In the genomic region with DNA sequence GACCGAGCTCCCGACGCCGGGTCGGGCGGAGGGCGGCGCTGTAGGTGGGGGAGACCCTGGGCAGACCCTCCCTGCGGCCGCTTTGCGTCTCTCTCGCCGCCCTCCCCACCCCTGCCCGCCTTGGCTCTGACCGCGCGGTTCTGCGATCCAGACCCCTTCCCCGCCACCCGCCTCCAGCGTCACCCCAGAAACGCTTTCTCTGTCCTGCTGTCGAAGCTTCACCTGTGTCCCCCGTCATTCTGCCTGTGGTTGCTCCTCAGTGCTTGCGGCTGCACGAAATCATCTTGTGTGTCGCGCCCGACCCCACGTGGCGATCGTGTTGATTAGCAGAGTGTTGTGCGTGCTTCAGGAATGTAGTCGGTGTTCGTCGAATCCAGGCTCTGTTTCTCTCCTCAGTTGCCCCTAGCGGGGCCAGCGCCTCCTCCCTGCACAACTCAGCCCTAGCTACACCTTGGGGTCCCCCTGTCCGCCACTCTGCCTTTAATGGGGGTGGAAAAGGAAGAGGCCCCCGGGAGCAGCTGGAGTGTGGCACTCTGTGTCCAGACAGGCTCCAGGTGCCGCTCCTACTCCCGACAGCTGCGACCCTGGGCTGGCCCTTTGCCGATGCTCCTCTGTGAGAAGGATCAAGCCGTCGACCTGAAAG, we compare ENCODE assay signal across 8 cellular contexts. TPM values are rescaled to one million over a fixed set of nuclear protein-coding genes. Genes with fewer than 3 reads are reported as not detected.
A peak's percentile ranks its signal among the peaks of the same experiment; 100 is the strongest.
DNase-seq lines count a peak whose midpoint lies in the region; ATAC-seq and TF ChIP-seq lines count a peak whose summit lies in the region.

No MANE protein-coding gene starts in this region.

- H3K4me1 ChIP-seq in ectodermal cell (ENCODE audit: control insufficient read depth, insufficient read depth, low read length): peaks cover 13% of the 10 kb centered on the region

- no peaks in the 10 kb centered on the region for H3K9me3 Mint-ChIP-seq in HFFc6
- H3K9me3 Mint-ChIP-seq in activated CD8-positive, alpha-beta T cell treated with anti-CD3 and anti-CD28 coated beads, Interleukin-2, amount 10 ng/mL, durations not matched to agents 7 days and 5 days (ENCODE audit: insufficient read depth): no peaks in the 10 kb centered on the region

- H3K36me3 ChIP-seq in ectodermal cell (ENCODE audit: control insufficient read depth, insufficient read depth, low read length): peaks cover 2% of the 10 kb centered on the region

- no peaks in the 10 kb centered on the region for H3K9me3 ChIP-seq in ectodermal cell (ENCODE audit: control insufficient read depth, low read length)

- H3K4me1 Mint-ChIP-seq in HFFc6 (ENCODE audit: low read depth): peaks cover 13% of the 10 kb centered on the region
- H3K4me1 Mint-ChIP-seq in activated CD8-positive, alpha-beta T cell treated with anti-CD3 and anti-CD28 coated beads, Interleukin-2, amount 10 ng/mL, durations not matched to agents 7 days and 5 days (ENCODE audit: low read depth): peaks cover 39% of the 10 kb centered on the region

- CTCF ChIA-PET in activated CD8-positive, alpha-beta T cell treated with anti-CD3 and anti-CD28 coated beads, Interleukin-2, amount 10 ng/mL, durations not matched to agents 7 days and 5 days (lab: Charles Lee): interaction anchor here (0.6 to 5.6 kb wide), 14 partner anchors 9 to 244 kb away, joined by 3 to 60 read pairs (median 7); a partner anchor contains a TSS

- peak overlapping the region; percentile 96 for H3K4me3 ChIP-seq in ectodermal cell (ENCODE audit: insufficient read depth, low read depth, low read length)

- H3K27ac Mint-ChIP-seq in HFFc6: peak overlapping the region; percentile 70
- peak overlapping the region; percentile 96 for H3K27ac Mint-ChIP-seq in activated CD8-positive, alpha-beta T cell treated with anti-CD3 and anti-CD28 coated beads, Interleukin-2, amount 10 ng/mL, durations not matched to agents 7 days and 5 days

- peak; percentile 35 for ATAC-seq in activated CD8-positive, alpha-beta T cell treated with anti-CD3 and anti-CD28 coated beads, Interleukin-2, amount 10 ng/mL, durations not matched to agents 7 days and 5 days
- ATAC-seq in HG02623 (IDR thresholded peaks at IDR 0.05; ENCODE audit: unreplicated experiment): no peak

- peak overlapping the region; percentile 90 for H3K4me3 Mint-ChIP-seq in HFFc6
- peak overlapping the region; percentile 92 for H3K4me3 Mint-ChIP-seq in activated CD8-positive, alpha-beta T cell treated with anti-CD3 and anti-CD28 coated beads, Interleukin-2, amount 10 ng/mL, durations not matched to agents 7 days and 5 days

- POLR2A ChIA-PET in activated CD8-positive, alpha-beta T cell treated with anti-CD3 and anti-CD28 coated beads, Interleukin-2, amount 10 ng/mL, durations not matched to agents 7 days and 5 days (lab: Charles Lee): interaction anchor here (0.9 to 5.3 kb wide), 5 partner anchors 35 to 201 kb away, joined by 3 to 59 read pairs (median 3); a partner anchor contains a TSS

- peak; percentile 46 for TF ChIP-seq CTCF in HFFc6 (IDR thresholded peaks at IDR 0.05)

- H3K27me3 ChIP-seq in ectodermal cell (ENCODE audit: control insufficient read depth, insufficient read depth, low read length, poor library complexity, severe bottlenecking): no peaks in the 10 kb centered on the region

- DNase-seq in DMS153 treated with DMSO at 0.1 percent for 48 hours (lab: John Stamatoyannopoulos, UW; ENCODE audit: unreplicated experiment) (peak; percentile 13), HFFc6 (peak; percentile 43), NCI-H510A (lab: John Stamatoyannopoulos, UW) (peak; percentile 12), medulla oblongata (ENCODE audit: extremely low spot score) (peak; percentile 73)
- DNase-seq in activated CD8-positive, alpha-beta T cell treated with anti-CD3 and anti-CD28 coated beads, Interleukin-2, amount 10 ng/mL, durations not matched to agents 7 days and 5 days: peak; percentile 88
- peak; percentile 28 for DNase-seq in stimulated activated CD8-positive, alpha-beta memory T cell treated with anti-CD3 and anti-CD28 coated beads, Interleukin-12 subunit alpha, Interleukin-12 subunit beta, amount 100 ng/mL, for 24 hours (ENCODE audit: extremely low read depth)

- no peak overlapping the region for H3K27ac ChIP-seq in ectodermal cell (ENCODE audit: insufficient read depth, low read depth, low read length, poor library complexity, severe bottlenecking)

- H3K36me3 Mint-ChIP-seq in HFFc6 (ENCODE audit: low read depth): peaks cover 9% of the 10 kb centered on the region; the same call in 1 of the 2 replicates
- peaks cover 22% of the 10 kb centered on the region for H3K36me3 Mint-ChIP-seq in activated CD8-positive, alpha-beta T cell treated with anti-CD3 and anti-CD28 coated beads, Interleukin-2, amount 10 ng/mL, durations not matched to agents 7 days and 5 days (ENCODE audit: low read depth)

- whole genome bisulfite sequencing in ectodermal cell, 2 experiments: 7 to 9% methylated on average over 46 of the region's 46 CpGs

- H3K27me3 Mint-ChIP-seq in HFFc6 (ENCODE audit: insufficient read depth): no peaks in the 10 kb centered on the region; the same call in 1 of the 2 replicates
- H3K27me3 Mint-ChIP-seq in activated CD8-positive, alpha-beta T cell treated with anti-CD3 and anti-CD28 coated beads, Interleukin-2, amount 10 ng/mL, durations not matched to agents 7 days and 5 days (ENCODE audit: low read depth): no peaks in the 10 kb centered on the region

RNA-seq across cellular contexts. Expression of a gene that starts 0.9 kb away (rescaled TPM):
- total RNA-seq in HFFc6 (2021; fragmentation: NEBNext Ultra II Directional; extraction: Animal tissue kit (Norgen Biotek cat#: 25700)): 10 to 100 TPM; 23.3 to 34.5 (median 27.2) TPM
- 10 to 100 TPM; 24.6 to 26.1 TPM for total RNA-seq in activated CD8-positive, alpha-beta T cell treated with anti-CD3 and anti-CD28 coated beads, Interleukin-2, amount 10 ng/mL, durations not matched to agents 7 days and 5 days
- polyA plus RNA-seq in ectodermal cell (2013, experiment 1 of 4): 52.6 TPM
- 51.0 TPM for polyA plus RNA-seq in ectodermal cell (2013, experiment 2 of 4)
- 35.5 TPM for polyA plus RNA-seq in ectodermal cell (2013, experiment 3 of 4)
- 40.6 TPM for polyA plus RNA-seq in ectodermal cell (2013, experiment 4 of 4)

RNA-seq across cellular contexts. Expression of a gene that starts 9.1 kb away (rescaled TPM):
- not detected for total RNA-seq in HFFc6 (2021; fragmentation: NEBNext Ultra II Directional; extraction: Animal tissue kit (Norgen Biotek cat#: 25700))
- 10 to 100 TPM; 72.6 to 78.9 TPM for total RNA-seq in activated CD8-positive, alpha-beta T cell treated with anti-CD3 and anti-CD28 coated beads, Interleukin-2, amount 10 ng/mL, durations not matched to agents 7 days and 5 days
- polyA plus RNA-seq in ectodermal cell (2013, experiment 1 of 4): 4.3 TPM
- polyA plus RNA-seq in ectodermal cell (2013, experiment 2 of 4): 4.3 TPM
- polyA plus RNA-seq in ectodermal cell (2013, experiment 3 of 4): 2.7 TPM
- polyA plus RNA-seq in ectodermal cell (2013, experiment 4 of 4): 3.6 TPM

RNA-seq across cellular contexts. Expression of a gene that starts 36.1 kb away (rescaled TPM):
- 10 to 100 TPM; 15.9 to 21.6 (median 18.7) TPM for total RNA-seq in HFFc6 (2021; fragmentation: NEBNext Ultra II Directional; extraction: Animal tissue kit (Norgen Biotek cat#: 25700))
- total RNA-seq in activated CD8-positive, alpha-beta T cell treated with anti-CD3 and anti-CD28 coated beads, Interleukin-2, amount 10 ng/mL, durations not matched to agents 7 days and 5 days: 100 to 1,000 TPM; 160 to 168 TPM
- polyA plus RNA-seq in ectodermal cell (2013, experiment 1 of 4): 9.8 TPM
- 9.1 TPM for polyA plus RNA-seq in ectodermal cell (2013, experiment 2 of 4)
- 11.8 TPM for polyA plus RNA-seq in ectodermal cell (2013, experiment 3 of 4)
- polyA plus RNA-seq in ectodermal cell (2013, experiment 4 of 4): 12.1 TPM

RNA-seq across cellular contexts. Expression of a gene that starts 56.1 kb away (rescaled TPM):
- 100 to 1,000 TPM; 223 to 272 (median 250) TPM for total RNA-seq in HFFc6 (2021; fragmentation: NEBNext Ultra II Directional; extraction: Animal tissue kit (Norgen Biotek cat#: 25700))
- 100 to 1,000 TPM; 104 to 105 TPM for total RNA-seq in activated CD8-positive, alpha-beta T cell treated with anti-CD3 and anti-CD28 coated beads, Interleukin-2, amount 10 ng/mL, durations not matched to agents 7 days and 5 days
- 43.5 TPM for polyA plus RNA-seq in ectodermal cell (2013, experiment 1 of 4)
- 35.6 TPM for polyA plus RNA-seq in ectodermal cell (2013, experiment 2 of 4)
- polyA plus RNA-seq in ectodermal cell (2013, experiment 3 of 4): 31.6 TPM
- 36.7 TPM for polyA plus RNA-seq in ectodermal cell (2013, experiment 4 of 4)

RNA-seq across cellular contexts. Expression of a gene that starts 56.9 kb away (rescaled TPM):
- total RNA-seq in HFFc6 (2021; fragmentation: NEBNext Ultra II Directional; extraction: Animal tissue kit (Norgen Biotek cat#: 25700)): 1 to 10 TPM; 2.5 to 3.3 (median 2.9) TPM
- under 1 TPM in 1 of 2 experiments, not detected in 1; 0.13 TPM for total RNA-seq in activated CD8-positive, alpha-beta T cell treated with anti-CD3 and anti-CD28 coated beads, Interleukin-2, amount 10 ng/mL, durations not matched to agents 7 days and 5 days
- polyA plus RNA-seq in ectodermal cell (2013, experiment 1 of 4): 0.19 TPM
- 0.89 TPM for polyA plus RNA-seq in ectodermal cell (2013, experiment 2 of 4)
- polyA plus RNA-seq in ectodermal cell (2013, experiment 3 of 4): 0.96 TPM
- polyA plus RNA-seq in ectodermal cell (2013, experiment 4 of 4): 0.36 TPM

Comparison
In these comparisons a context has a peak if more than half of its experiments do, and no peak if none do; other contexts are left out.
1. DNase-seq: peak in every context shown above with its lines; median percentile 88 in activated CD8-positive, alpha-beta T cell treated with anti-CD3 and anti-CD28 coated beads, Interleukin-2, amount 10 ng/mL, durations not matched to agents 7 days and 5 days; 73 in medulla oblongata; 43 in HFFc6; 28 in stimulated activated CD8-positive, alpha-beta memory T cell treated with anti-CD3 and anti-CD28 coated beads, Interleukin-12 subunit alpha, Interleukin-12 subunit beta, amount 100 ng/mL, for 24 hours; 13 in DMS153 treated with DMSO at 0.1 percent for 48 hours; 12 in NCI-H510A.
2. RNA of a gene that starts 9.1 kb away (total RNA-seq): 72.6 to 78.9 TPM in activated CD8-positive, alpha-beta T cell treated with anti-CD3 and anti-CD28 coated beads, Interleukin-2, amount 10 ng/mL, durations not matched to agents 7 days and 5 days; not detected in HFFc6; every median in the first group is over 10 times any median in the second.
3. RNA of a gene that starts 36.1 kb away (total RNA-seq): 160 to 168 TPM in activated CD8-positive, alpha-beta T cell treated with anti-CD3 and anti-CD28 coated beads, Interleukin-2, amount 10 ng/mL, durations not matched to agents 7 days and 5 days; 15.9 to 21.6 TPM in HFFc6; every median in the first group is over 4 times any median in the second.